In genomic region chr12:14843425-14843887, GRCh38 we compare ENCODE assay signal across 1 cellular context.
TF ChIP-seq lines count a peak whose summit lies in the region.

Gene ART4 (minus strand): TSS chr12:14843526. CDS start chr12:14843113, 413 bp downstream.

TF ChIP-seq in HepG2, 621 proteins besides CTCF, POLR2A, EP300 and RAD21 (continued from another document):
- TF ChIP-seq TFE3 (CRISPR knock-in tag; IDR thresholded peaks at IDR 0.05) (0 out of 2 replicates have a peak, but pooled peaks have one; percentile 15), TFDP2 (CRISPR knock-in tag; IDR thresholded peaks at IDR 0.05) (peak; percentile 47; the same call in 1 of the 2 replicates), MIER3 (CRISPR knock-in tag; IDR thresholded peaks at IDR 0.05; ENCODE audit: borderline replicate concordance) (peak; percentile 19; the same call in 1 of the 2 replicates), TFDP1 (CRISPR knock-in tag; IDR thresholded peaks at IDR 0.05; ENCODE audit: borderline replicate concordance) (peak; percentile 57; the same call in 1 of the 2 replicates), ZNF891 (CRISPR knock-in tag; IDR thresholded peaks at IDR 0.05) (no peak), ZNF121 (CRISPR knock-in tag; IDR thresholded peaks at IDR 0.05) (no peak), HDAC2 (CRISPR knock-in tag; IDR thresholded peaks at IDR 0.05) (peak; percentile 42; the same call in 1 of the 2 replicates), SMAD3 (CRISPR knock-in tag; IDR thresholded peaks at IDR 0.05) (peak; percentile 35; the same call in 1 of the 2 replicates), ZNF501 (CRISPR knock-in tag; IDR thresholded peaks at IDR 0.05) (peak; percentile 68; the same call in 1 of the 2 replicates)
